10 cellular contexts compared by ENCODE assay signal in the genomic region with DNA sequence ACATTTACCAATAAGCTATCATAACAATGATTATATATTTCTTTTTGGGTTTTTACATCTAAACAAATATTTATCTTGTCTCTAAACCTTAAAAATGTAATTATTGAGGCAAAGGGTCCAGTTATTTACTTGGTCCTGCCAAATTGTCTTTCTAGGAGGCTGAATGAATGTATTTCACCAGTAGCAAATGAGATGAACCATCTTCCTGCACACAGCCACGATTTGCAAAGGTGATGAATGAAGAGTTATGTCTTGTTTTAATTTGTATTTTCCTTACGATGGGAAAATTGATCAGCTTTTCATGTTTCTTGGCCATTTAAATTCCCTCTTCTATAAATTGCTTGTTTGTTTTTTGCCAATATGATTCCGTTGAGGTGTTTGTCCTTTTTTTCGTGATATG. TPM values are rescaled to one million over a fixed set of nuclear protein-coding genes. Genes with fewer than 3 reads are reported as not detected.
DNase-seq lines count a peak whose midpoint lies in the region; ATAC-seq, FAIRE-seq and TF ChIP-seq lines count a peak whose summit lies in the region.
"Had no signal": no experiment of that assay in that cellular context is flagged by ENCODE, and none has a peak within 500 bp of the region (broad histone marks: within the 10 kb centered on the region; RNA-seq: fewer than 3 reads in every experiment).

No MANE protein-coding gene starts in this region.

- peak overlapping the region; percentile 94 for H3K4me3 Mint-ChIP-seq in activated CD4-positive, alpha-beta T cell treated with anti-CD3 and anti-CD28 coated beads, Interleukin-2, amount 10 ng/mL, durations not matched to agents 7 days and 5 days
- H3K4me3 Mint-ChIP-seq in activated T-helper 17 cell treated with anti-CD3 and anti-CD28 coated beads, Interleukin-2, amount 50 U/mL, for 72 hours = peak overlapping the region; percentile 100

- H3K27ac Mint-ChIP-seq in activated CD4-positive, alpha-beta T cell treated with anti-CD3 and anti-CD28 coated beads, Interleukin-2, amount 10 ng/mL, durations not matched to agents 7 days and 5 days = peak overlapping the region; percentile 75
- peak overlapping the region; percentile 86 for H3K27ac Mint-ChIP-seq in activated T-helper 17 cell treated with anti-CD3 and anti-CD28 coated beads, Interleukin-2, amount 50 U/mL, for 72 hours

- peaks cover 74% of the 10 kb centered on the region for H3K4me1 Mint-ChIP-seq in activated CD4-positive, alpha-beta T cell treated with anti-CD3 and anti-CD28 coated beads, Interleukin-2, amount 10 ng/mL, durations not matched to agents 7 days and 5 days
- peaks cover 50% of the 10 kb centered on the region for H3K4me1 Mint-ChIP-seq in activated T-helper 17 cell treated with anti-CD3 and anti-CD28 coated beads, Interleukin-2, amount 50 U/mL, for 72 hours

- H3K4me1 ChIP-seq in kidney (ENCODE audit: control insufficient read depth in 1 of 2, insufficient read depth in 1 of 2, low read depth in 1 of 2, low read length in 2 of 2) = peaks cover 16 to 21% of the 10 kb centered on the region in 2 donors
- H3K4me1 ChIP-seq in testis = peaks cover 8% of the 10 kb centered on the region

- CTCF ChIA-PET in activated CD4-positive, alpha-beta T cell treated with anti-CD3 and anti-CD28 coated beads, Interleukin-2, amount 10 ng/mL, durations not matched to agents 7 days and 5 days (lab: Charles Lee) = interaction anchor here (0.7 to 1.7 kb wide), 4 partner anchors 10 to 69 kb away, joined by 3 to 7 read pairs (median 3); no protein-coding TSS in a partner anchor

- peaks cover 6% of the 10 kb centered on the region for H3K9me3 Mint-ChIP-seq in activated CD4-positive, alpha-beta T cell treated with anti-CD3 and anti-CD28 coated beads, Interleukin-2, amount 10 ng/mL, durations not matched to agents 7 days and 5 days
- no peaks in the 10 kb centered on the region for H3K9me3 Mint-ChIP-seq in activated T-helper 17 cell treated with anti-CD3 and anti-CD28 coated beads, Interleukin-2, amount 50 U/mL, for 72 hours

- DNase-seq in activated CD4-positive, alpha-beta T cell treated with anti-CD3 and anti-CD28 coated beads, Interleukin-2, amount 10 ng/mL, durations not matched to agents 7 days and 5 days = no peak
- no peak for DNase-seq in activated CD4-positive, alpha-beta T cell treated with anti-CD3 and anti-CD28 coated beads for 4 hours
- no peak for DNase-seq in kidney
- no peak for DNase-seq in testis
- no peak for DNase-seq in A172 (ENCODE audit: low spot score)
- no peak for DNase-seq in ureter (ENCODE audit: low spot score)
- DNase-seq in GM03348 (ENCODE audit: low spot score) = no peak
- DNase-seq: activated effector memory CD4-positive, alpha-beta T cell treated with anti-CD3 and anti-CD28 coated beads, Interleukin-2, amount 50 U/mL, for 16 hours; NCI-H69 had no signal

- H3K9ac ChIP-seq in kidney (ENCODE audit: low read length in 2 of 2) = peak overlapping the region; percentile 29 to 31

- H3K4me3 ChIP-seq in kidney (ENCODE audit: low read length in 2 of 2) (peak overlapping the region; percentile 86 to 89), testis (peak overlapping the region; percentile 49 to 61)

- H3K9me3 ChIP-seq in kidney (ENCODE audit: control insufficient read depth in 1 of 2, low read length in 2 of 2) (no peaks in the 10 kb centered on the region), testis (no peaks in the 10 kb centered on the region)

- H3K27ac ChIP-seq in kidney (ENCODE audit: low read depth in 2 of 2, low read length in 2 of 2) = peak overlapping the region; percentile 10 to 37
- no peak overlapping the region for H3K27ac ChIP-seq in testis

- 77 to 79% methylated on average over 4 of the region's 4 CpGs for WGBS in testis, 2 donors

- no peak for TF ChIP-seq CTCF in kidney (IDR thresholded peaks at IDR 0.05; ENCODE audit: borderline replicate concordance, extremely low read depth, insufficient read depth)
- no peak for TF ChIP-seq CTCF in testis (IDR thresholded peaks at IDR 0.05)

- no peak for FAIRE-seq in kidney (lab: Jason Lieb, UNC)

- peaks cover 72% of the 10 kb centered on the region for H3K36me3 Mint-ChIP-seq in activated CD4-positive, alpha-beta T cell treated with anti-CD3 and anti-CD28 coated beads, Interleukin-2, amount 10 ng/mL, durations not matched to agents 7 days and 5 days (ENCODE audit: low read depth)
- peaks cover 53% of the 10 kb centered on the region for H3K36me3 Mint-ChIP-seq in activated T-helper 17 cell treated with anti-CD3 and anti-CD28 coated beads, Interleukin-2, amount 50 U/mL, for 72 hours (ENCODE audit: low read depth)

- H3K36me3 ChIP-seq in kidney (ENCODE audit: control insufficient read depth in 1 of 2, insufficient read depth in 2 of 2, low read length in 2 of 2) = no peaks in the 10 kb centered on the region
- no peaks in the 10 kb centered on the region for H3K36me3 ChIP-seq in testis (ENCODE audit: low read depth, missing control alignments)

- intact Hi-C loops in kidney (cut with DNase I) = no loop called here
- intact Hi-C loops in testis (cut with DNase I; ENCODE audit: low total_unique reads) = no loop called here

- H3K27me3 Mint-ChIP-seq in activated CD4-positive, alpha-beta T cell treated with anti-CD3 and anti-CD28 coated beads, Interleukin-2, amount 10 ng/mL, durations not matched to agents 7 days and 5 days = no peaks in the 10 kb centered on the region
- H3K27me3 Mint-ChIP-seq in activated T-helper 17 cell treated with anti-CD3 and anti-CD28 coated beads, Interleukin-2, amount 50 U/mL, for 72 hours = no peaks in the 10 kb centered on the region

- TF ChIP-seq POLR2A in testis (IDR thresholded peaks at IDR 0.05) = no peak

- POLR2A ChIA-PET in activated CD4-positive, alpha-beta T cell treated with anti-CD3 and anti-CD28 coated beads, Interleukin-2, amount 10 ng/mL, durations not matched to agents 7 days and 5 days (lab: Charles Lee) = interaction anchor here (1.0 kb wide), 1 partner anchor 198 kb away, joined by 6 read pairs; the partner anchor contains the start of gene SP110

- no peaks in the 10 kb centered on the region for H3K27me3 ChIP-seq in testis

- no peak for ATAC-seq in activated T-helper 17 cell treated with anti-CD3 and anti-CD28 coated beads, Interleukin-2, amount 50 U/mL, for 72 hours (replicated peaks)

RNA-seq across cellular contexts. Expression of gene SP100, which starts 1.4 kb away (rescaled TPM):
- 100 to 1,000 TPM; 364 to 392 TPM for total RNA-seq in activated CD4-positive, alpha-beta T cell treated with anti-CD3 and anti-CD28 coated beads, Interleukin-2, amount 10 ng/mL, durations not matched to agents 7 days and 5 days
- total RNA-seq in activated T-helper 17 cell treated with anti-CD3 and anti-CD28 coated beads, Interleukin-2, amount 50 U/mL, for 72 hours = 100 to 1,000 TPM; 131 to 175 TPM
- total RNA-seq in kidney (118 TPM), testis (10 to 100 TPM; 26.8 to 43.7 TPM), ureter (129 TPM)
- polyA plus RNA-seq in kidney (ENCODE audit: insufficient read depth, low read depth, low replicate concordance) (35.7 TPM), testis (ENCODE audit: insufficient read depth, low read depth, low replicate concordance) (15.2 TPM)
- total RNA-seq in A172 (2014; rRNA removed; shearing (Covaris generic)) = 60.7 and 66.5 TPM in 2 replicates

Comparison
In these comparisons a context has a peak if more than half of its experiments do, and no peak if none do; other contexts are left out.
1. H3K27ac ChIP-seq: peak in kidney (2 of 2); none in testis (0 of 2).